In genomic region chr3:45841701-45842491, GRCh38 we compare ENCODE assay signal across 8 cellular contexts. TPM values are rescaled to one million over a fixed set of nuclear protein-coding genes. Genes with fewer than 3 reads are reported as not detected.
DNase-seq lines count a peak whose midpoint lies in the region.

Gene LZTFL1 (minus strand): TSS chr3:45842119. CDS start chr3:45841991, 128 bp downstream.

- DNase-seq in EH (ENCODE audit: low read depth) (peak; percentile 97), HCEC 1CT (peak; percentile 95), MV-4-11 (lab: John Stamatoyannopoulos, UW) (peak; percentile 99), SK-N-DZ (ENCODE audit: low spot score) (peak; percentile 93), globus pallidus (ENCODE audit: low spot score) (peak; percentile 91), non-pigmented ciliary epithelial cell (ENCODE audit: low read depth) (peak; percentile 89), substantia nigra (lab: John Stamatoyannopoulos, UW) (peak; percentile 40 to 94 (median 85))
- DNase-seq in activated naive CD4-positive, alpha-beta T cell treated with anti-CD3 and anti-CD28 coated beads, Interleukin-2, amount 10 ng/mL, durations not matched to agents 7 days and 5 days = peak; percentile 95

- H3K27ac ChIP-seq in substantia nigra (ENCODE audit: low read depth, low read length, poor library complexity, severe bottlenecking) = no peak within 1 kb of the TSS

- no peaks in the 10 kb centered on the region for H3K36me3 Mint-ChIP-seq in activated naive CD4-positive, alpha-beta T cell treated with anti-CD3 and anti-CD28 coated beads, Interleukin-2, amount 10 ng/mL, durations not matched to agents 7 days and 5 days

- peak within 1 kb of the TSS; percentile 65 for H3K27ac Mint-ChIP-seq in activated naive CD4-positive, alpha-beta T cell treated with anti-CD3 and anti-CD28 coated beads, Interleukin-2, amount 10 ng/mL, durations not matched to agents 7 days and 5 days

- H3K9me3 Mint-ChIP-seq in activated naive CD4-positive, alpha-beta T cell treated with anti-CD3 and anti-CD28 coated beads, Interleukin-2, amount 10 ng/mL, durations not matched to agents 7 days and 5 days = no peaks in the 10 kb centered on the region

- peaks cover 25% of the 10 kb centered on the region for H3K4me1 Mint-ChIP-seq in activated naive CD4-positive, alpha-beta T cell treated with anti-CD3 and anti-CD28 coated beads, Interleukin-2, amount 10 ng/mL, durations not matched to agents 7 days and 5 days

- CTCF ChIA-PET in activated naive CD4-positive, alpha-beta T cell treated with anti-CD3 and anti-CD28 coated beads, Interleukin-2, amount 10 ng/mL, durations not matched to agents 7 days and 5 days (lab: Charles Lee) = interaction anchor here (1.1 to 1.6 kb wide), 7 partner anchors 81 to 531 kb away, joined by 3 to 7 read pairs (median 4); no protein-coding TSS in a partner anchor

- H3K27me3 Mint-ChIP-seq in activated naive CD4-positive, alpha-beta T cell treated with anti-CD3 and anti-CD28 coated beads, Interleukin-2, amount 10 ng/mL, durations not matched to agents 7 days and 5 days = peaks cover 48% of the 10 kb centered on the region

- peak within 1 kb of the TSS; percentile 88 for H3K4me3 Mint-ChIP-seq in activated naive CD4-positive, alpha-beta T cell treated with anti-CD3 and anti-CD28 coated beads, Interleukin-2, amount 10 ng/mL, durations not matched to agents 7 days and 5 days

RNA-seq across cellular contexts. Expression of gene LZTFL1, which starts in this region (rescaled TPM):
- polyA plus RNA-seq in SK-N-DZ (2014; cell fraction: cytosol; rRNA removed) = 18.0 and 20.0 TPM in 2 replicates
- polyA plus RNA-seq in SK-N-DZ (2014; cell fraction: nucleus; rRNA removed) = 15.7 and 16.3 TPM in 2 replicates
